ENCODE assay signal across 22 cellular contexts in genomic region chr9:72290311-72290710, GRCh38.
"Had no signal": no experiment of that assay in that cellular context is flagged by ENCODE, and none has a peak within 500 bp of the region (broad histone marks: within the 10 kb centered on the region; RNA-seq: fewer than 3 reads in every experiment).

No MANE protein-coding gene starts in this region.

- H3K4me1 Mint-ChIP-seq: endodermal cell had no signal

- DNase-seq: colonic mucosa; cortex of kidney; dermis blood vessel endothelial cell; dorsolateral prefrontal cortex; effector CD4-positive, alpha-beta T cell; effector CD8-positive, alpha-beta T cell; effector memory CD4-positive, alpha-beta T cell; effector memory CD8-positive, alpha-beta T cell; endodermal cell; erythroblast; esophagus squamous epithelium; foreskin fibroblast; foreskin keratinocyte; foreskin melanocyte; gastrocnemius medialis; glutamatergic neuron; head of caudate nucleus; heart left ventricle; heart right ventricle had no signal

- H3K27ac Mint-ChIP-seq: effector memory CD8-positive, alpha-beta T cell; endodermal cell had no signal

- ATAC-seq: effector memory CD8-positive, alpha-beta T cell; esophagus mucosa; foreskin keratinocyte; gastrocnemius medialis; gastroesophageal sphincter; heart left ventricle; heart right ventricle had no signal

- H3K4me3 Mint-ChIP-seq: dendritic cell treated with granulocyte-macrophage colony-stimulating factor and Interleukin-4, amounts not matched to agents 40 ng/mL and 50 ng/mL, for 4 days; effector memory CD8-positive, alpha-beta T cell; endodermal cell had no signal

- H3K27me3 Mint-ChIP-seq: dendritic cell treated with granulocyte-macrophage colony-stimulating factor and Interleukin-4, amounts not matched to agents 40 ng/mL and 50 ng/mL, for 4 days had no signal
